1 cellular context compared by ENCODE assay signal in the genomic region with DNA sequence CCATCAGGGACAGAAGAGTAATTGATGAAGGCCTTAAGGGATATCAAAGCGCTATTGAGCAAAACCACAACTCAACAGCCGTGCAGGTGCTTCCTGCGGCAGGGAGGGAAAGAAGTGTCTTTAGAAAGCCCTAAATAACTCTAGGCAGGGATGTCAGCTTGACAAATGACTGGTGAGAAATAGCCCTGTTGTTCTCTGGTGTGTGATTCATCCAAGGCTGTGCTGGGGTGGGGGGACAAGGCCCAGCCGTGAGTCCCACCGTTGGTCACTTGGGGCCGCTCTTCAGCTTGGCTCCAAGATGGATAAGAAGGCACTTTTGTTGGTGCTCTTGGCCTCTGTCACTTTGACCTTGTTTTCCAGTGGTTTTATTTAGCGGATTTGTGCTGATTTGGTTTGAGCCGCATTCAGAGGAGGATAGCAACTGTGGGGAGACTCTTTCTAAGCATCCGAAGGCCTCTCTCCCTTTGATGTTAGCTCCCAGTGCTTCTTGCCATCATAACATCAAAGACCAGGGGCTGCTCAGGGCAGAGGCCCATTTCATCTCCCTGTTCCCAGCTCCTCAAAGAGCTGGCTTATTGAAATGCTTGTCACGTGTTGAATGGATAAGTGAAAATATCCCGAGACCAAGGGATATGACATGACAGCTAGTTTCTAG.
TF ChIP-seq lines count a peak whose summit lies in the region.

No MANE protein-coding gene starts in this region.

TF ChIP-seq in GM12878, 131 proteins besides CTCF, POLR2A, EP300 and RAD21 (continued from another document):
- TF ChIP-seq, protein P1, sequence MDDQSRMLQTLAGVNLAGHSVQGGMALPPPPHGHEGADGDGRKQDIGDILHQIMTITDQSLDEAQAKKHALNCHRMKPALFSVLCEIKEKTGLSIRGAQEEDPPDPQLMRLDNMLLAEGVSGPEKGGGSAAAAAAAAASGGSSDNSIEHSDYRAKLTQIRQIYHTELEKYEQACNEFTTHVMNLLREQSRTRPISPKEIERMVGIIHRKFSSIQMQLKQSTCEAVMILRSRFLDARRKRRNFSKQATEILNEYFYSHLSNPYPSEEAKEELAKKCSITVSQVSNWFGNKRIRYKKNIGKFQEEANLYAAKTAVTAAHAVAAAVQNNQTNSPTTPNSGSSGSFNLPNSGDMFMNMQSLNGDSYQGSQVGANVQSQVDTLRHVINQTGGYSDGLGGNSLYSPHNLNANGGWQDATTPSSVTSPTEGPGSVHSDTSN (IDR thresholded peaks at IDR 0.05; ENCODE audit: insufficient replicate concordance, low read depth, low read length) = peak; percentile 9
- TF ChIP-seq MEF2A (IDR thresholded peaks at IDR 0.05; ENCODE audit: insufficient read depth, low read depth, low read length) = 0 out of 2 replicates have a peak, but pooled peaks have one; percentile 39
- TF ChIP-seq, protein P2, sequence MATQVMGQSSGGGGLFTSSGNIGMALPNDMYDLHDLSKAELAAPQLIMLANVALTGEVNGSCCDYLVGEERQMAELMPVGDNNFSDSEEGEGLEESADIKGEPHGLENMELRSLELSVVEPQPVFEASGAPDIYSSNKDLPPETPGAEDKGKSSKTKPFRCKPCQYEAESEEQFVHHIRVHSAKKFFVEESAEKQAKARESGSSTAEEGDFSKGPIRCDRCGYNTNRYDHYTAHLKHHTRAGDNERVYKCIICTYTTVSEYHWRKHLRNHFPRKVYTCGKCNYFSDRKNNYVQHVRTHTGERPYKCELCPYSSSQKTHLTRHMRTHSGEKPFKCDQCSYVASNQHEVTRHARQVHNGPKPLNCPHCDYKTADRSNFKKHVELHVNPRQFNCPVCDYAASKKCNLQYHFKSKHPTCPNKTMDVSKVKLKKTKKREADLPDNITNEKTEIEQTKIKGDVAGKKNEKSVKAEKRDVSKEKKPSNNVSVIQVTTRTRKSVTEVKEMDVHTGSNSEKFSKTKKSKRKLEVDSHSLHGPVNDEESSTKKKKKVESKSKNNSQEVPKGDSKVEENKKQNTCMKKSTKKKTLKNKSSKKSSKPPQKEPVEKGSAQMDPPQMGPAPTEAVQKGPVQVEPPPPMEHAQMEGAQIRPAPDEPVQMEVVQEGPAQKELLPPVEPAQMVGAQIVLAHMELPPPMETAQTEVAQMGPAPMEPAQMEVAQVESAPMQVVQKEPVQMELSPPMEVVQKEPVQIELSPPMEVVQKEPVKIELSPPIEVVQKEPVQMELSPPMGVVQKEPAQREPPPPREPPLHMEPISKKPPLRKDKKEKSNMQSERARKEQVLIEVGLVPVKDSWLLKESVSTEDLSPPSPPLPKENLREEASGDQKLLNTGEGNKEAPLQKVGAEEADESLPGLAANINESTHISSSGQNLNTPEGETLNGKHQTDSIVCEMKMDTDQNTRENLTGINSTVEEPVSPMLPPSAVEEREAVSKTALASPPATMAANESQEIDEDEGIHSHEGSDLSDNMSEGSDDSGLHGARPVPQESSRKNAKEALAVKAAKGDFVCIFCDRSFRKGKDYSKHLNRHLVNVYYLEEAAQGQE (IDR thresholded peaks at IDR 0.05; ENCODE audit: low read depth, low read length) = no peak
- no peak for TF ChIP-seq MEF2B (IDR thresholded peaks at IDR 0.05; ENCODE audit: partially characterized antibody, poor library complexity, severe bottlenecking)
- no peak for TF ChIP-seq TCF3 (IDR thresholded peaks at IDR 0.05; ENCODE audit: borderline replicate concordance, insufficient read depth, low read depth, low read length)
- TF ChIP-seq MXI1 (IDR thresholded peaks at IDR 0.05; ENCODE audit: low read depth, low read length) = no peak
- no peak for TF ChIP-seq ASH2L (IDR thresholded peaks at IDR 0.05; ENCODE audit: borderline replicate concordance, low read depth)
- TF ChIP-seq RUNX3 (IDR thresholded peaks at IDR 0.05; ENCODE audit: low read length) = peak; percentile 73
- TF ChIP-seq EED (IDR thresholded peaks at IDR 0.05; ENCODE audit: low read depth) = 0 out of 2 replicates have a peak, but pooled peaks have one; percentile 36
- TF ChIP-seq MTA3 (IDR thresholded peaks at IDR 0.05; ENCODE audit: borderline replicate concordance, low read length) = no peak
- no peak for TF ChIP-seq RFX5 (IDR thresholded peaks at IDR 0.05; ENCODE audit: low read depth, low read length)
- TF ChIP-seq, protein P3, sequence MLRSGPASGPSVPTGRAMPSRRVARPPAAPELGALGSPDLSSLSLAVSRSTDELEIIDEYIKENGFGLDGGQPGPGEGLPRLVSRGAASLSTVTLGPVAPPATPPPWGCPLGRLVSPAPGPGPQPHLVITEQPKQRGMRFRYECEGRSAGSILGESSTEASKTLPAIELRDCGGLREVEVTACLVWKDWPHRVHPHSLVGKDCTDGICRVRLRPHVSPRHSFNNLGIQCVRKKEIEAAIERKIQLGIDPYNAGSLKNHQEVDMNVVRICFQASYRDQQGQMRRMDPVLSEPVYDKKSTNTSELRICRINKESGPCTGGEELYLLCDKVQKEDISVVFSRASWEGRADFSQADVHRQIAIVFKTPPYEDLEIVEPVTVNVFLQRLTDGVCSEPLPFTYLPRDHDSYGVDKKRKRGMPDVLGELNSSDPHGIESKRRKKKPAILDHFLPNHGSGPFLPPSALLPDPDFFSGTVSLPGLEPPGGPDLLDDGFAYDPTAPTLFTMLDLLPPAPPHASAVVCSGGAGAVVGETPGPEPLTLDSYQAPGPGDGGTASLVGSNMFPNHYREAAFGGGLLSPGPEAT (IDR thresholded peaks at IDR 0.05; ENCODE audit: low read depth) = no peak
- no peak for TF ChIP-seq PAX5 (IDR thresholded peaks at IDR 0.05; ENCODE audit: borderline replicate concordance, low read depth, low read length)
- no peak for TF ChIP-seq STAT1 (conservative IDR thresholded peaks at IDR 0.05)
- no peak for TF ChIP-seq SREBF1 (IDR thresholded peaks at IDR 0.05; ENCODE audit: low read length)
- TF ChIP-seq KLF5 (IDR thresholded peaks at IDR 0.05; ENCODE audit: partially characterized antibody) = no peak
- TF ChIP-seq YY1 (IDR thresholded peaks at IDR 0.05; ENCODE audit: low read depth, low read length) = no peak
- TF ChIP-seq TCF12 (IDR thresholded peaks at IDR 0.05; ENCODE audit: low read depth, low read length) = peak; percentile 21; the same call in 1 of the 2 replicates
- no peak for TF ChIP-seq NR2C2 (IDR thresholded peaks at IDR 0.05; ENCODE audit: borderline replicate concordance, control insufficient read depth, insufficient read length, low read depth)
- TF ChIP-seq HDAC2 (IDR thresholded peaks at IDR 0.05) = no peak
- no peak for TF ChIP-seq RBBP5 (conservative IDR thresholded peaks at IDR 0.05)
- TF ChIP-seq SRF (IDR thresholded peaks at IDR 0.05; ENCODE audit: low read depth in 2 of 2, low read length in 2 of 2) = no peak
- no peak for TF ChIP-seq CEBPB (IDR thresholded peaks at IDR 0.05; ENCODE audit: borderline replicate concordance in 1 of 2, low read depth in 2 of 2, low read length in 2 of 2)
- no peak for TF ChIP-seq SIX5 (IDR thresholded peaks at IDR 0.05; ENCODE audit: low read depth, low read length, severe bottlenecking)
- TF ChIP-seq JUNB (IDR thresholded peaks at IDR 0.05) = no peak
- no peak for TF ChIP-seq ZNF274 (IDR thresholded peaks at IDR 0.05; ENCODE audit: insufficient read depth, insufficient read length)
- no peak for TF ChIP-seq ZNF384 (IDR thresholded peaks at IDR 0.05; ENCODE audit: borderline replicate concordance, low read depth, low read length)
